In genomic region chr12:12476836-12477531, GRCh38 we compare ENCODE assay signal across 17 cellular contexts.
DNase-seq lines count a peak whose midpoint lies in the region; ATAC-seq and TF ChIP-seq lines count a peak whose summit lies in the region.
"Had no signal": no experiment of that assay in that cellular context is flagged by ENCODE, and none has a peak within 500 bp of the region (broad histone marks: within the 10 kb centered on the region; RNA-seq: fewer than 3 reads in every experiment).

No MANE protein-coding gene starts in this region.

- TF ChIP-seq CTCF in upper lobe of right lung (IDR thresholded peaks at IDR 0.05) (no peak), vagina (IDR thresholded peaks at IDR 0.05) (no peak)

- H3K4me1 ChIP-seq in upper lobe of right lung = no peaks in the 10 kb centered on the region
- no peaks in the 10 kb centered on the region for H3K4me1 ChIP-seq in vagina
- H3K4me1 ChIP-seq: sigmoid colon, testis had no signal

- H3K27ac ChIP-seq in caudate nucleus (ENCODE audit: low read depth, low read length) (peak overlapping the region; percentile 90), upper lobe of right lung (no peak overlapping the region), vagina (no peak overlapping the region)
- H3K27ac ChIP-seq: coronary artery, neutrophil, sigmoid colon, testis had no signal

- H3K36me3 ChIP-seq in upper lobe of right lung = peaks cover 47% of the 10 kb centered on the region
- H3K36me3 ChIP-seq in vagina = peaks cover 0 to 34% of the 10 kb centered on the region in 2 donors

- H3K27me3 ChIP-seq in upper lobe of right lung (no peaks in the 10 kb centered on the region), vagina (no peaks in the 10 kb centered on the region)
- H3K27me3 ChIP-seq: neutrophil, sigmoid colon, testis had no signal

- DNase-seq in stimulated activated naive CD8-positive, alpha-beta T cell treated with anti-CD3 and anti-CD28 coated beads, Interleukin-15, Interleukin-2, amounts not matched to agents 100 U/mL and 50 U/mL, for 24 hours = no peak
- DNase-seq in caudate nucleus (lab: John Stamatoyannopoulos, UW) = peak in 59 of 61 donors; percentile 8 to 90 (median 71)
- DNase-seq in middle frontal gyrus (ENCODE audit: extremely low spot score, low spot score) = peak; percentile 70
- no peak for DNase-seq in upper lobe of right lung
- no peak for DNase-seq in NCI-H526 (lab: John Stamatoyannopoulos, UW)
- no peak for DNase-seq in vagina (ENCODE audit: extremely low spot score in 2 of 2)
- DNase-seq: aorta; mesenchymal stem cell; NCI-H1694; NCI-H226; sigmoid colon; stimulated activated CD4-positive, alpha-beta T cell treated with anti-CD3 and anti-CD28 coated beads, Interleukin-1b, Interleukin-23, amount 100 ng/mL, for 48 hours; testis had no signal

- H3K36me3 Mint-ChIP-seq in stimulated activated naive CD8-positive, alpha-beta T cell treated with anti-CD3 and anti-CD28 coated beads, Interleukin-15, Interleukin-2, amounts not matched to agents 100 ng/mL and 50 ng/mL, for 24 hours (ENCODE audit: low read depth) = peaks cover 70% of the 10 kb centered on the region

- TF ChIP-seq POLR2A in vagina (IDR thresholded peaks at IDR 0.05) = no peak

- no peaks in the 10 kb centered on the region for H3K9me3 ChIP-seq in upper lobe of right lung
- no peaks in the 10 kb centered on the region for H3K9me3 ChIP-seq in vagina
- H3K9me3 ChIP-seq: neutrophil, sigmoid colon, testis had no signal

- H3K27ac Mint-ChIP-seq in stimulated activated naive CD8-positive, alpha-beta T cell treated with anti-CD3 and anti-CD28 coated beads, Interleukin-15, Interleukin-2, amounts not matched to agents 100 ng/mL and 50 ng/mL, for 24 hours = peak overlapping the region; percentile 100

- no peak for ATAC-seq in stimulated activated naive CD8-positive, alpha-beta T cell treated with anti-CD3 and anti-CD28 coated beads, Interleukin-15, Interleukin-2, amounts not matched to agents 100 U/mL and 50 U/mL, for 24 hours
- ATAC-seq in upper lobe of right lung (peak; percentile 25), GM18511 (IDR thresholded peaks at IDR 0.05; ENCODE audit: unreplicated experiment) (no peak)

- H3K4me1 Mint-ChIP-seq in stimulated activated naive CD8-positive, alpha-beta T cell treated with anti-CD3 and anti-CD28 coated beads, Interleukin-15, Interleukin-2, amounts not matched to agents 100 ng/mL and 50 ng/mL, for 24 hours (ENCODE audit: low read depth) = peaks cover 79% of the 10 kb centered on the region

- no peak overlapping the region for H3K4me3 Mint-ChIP-seq in stimulated activated naive CD8-positive, alpha-beta T cell treated with anti-CD3 and anti-CD28 coated beads, Interleukin-15, Interleukin-2, amounts not matched to agents 100 ng/mL and 50 ng/mL, for 24 hours

- H3K4me3 ChIP-seq in upper lobe of right lung (no peak overlapping the region), vagina (no peak overlapping the region)
- H3K4me3 ChIP-seq: coronary artery, sigmoid colon, testis had no signal

- intact Hi-C loops in upper lobe of right lung (cut with DNase I) = no loop called here
- intact Hi-C loops in vagina (cut with DNase I) = no loop called here

- no peaks in the 10 kb centered on the region for H3K27me3 Mint-ChIP-seq in stimulated activated naive CD8-positive, alpha-beta T cell treated with anti-CD3 and anti-CD28 coated beads, Interleukin-15, Interleukin-2, amounts not matched to agents 100 ng/mL and 50 ng/mL, for 24 hours

- no peaks in the 10 kb centered on the region for H3K9me3 Mint-ChIP-seq in stimulated activated naive CD8-positive, alpha-beta T cell treated with anti-CD3 and anti-CD28 coated beads, Interleukin-15, Interleukin-2, amounts not matched to agents 100 ng/mL and 50 ng/mL, for 24 hours

Comparison
In these comparisons a context has a peak if more than half of its experiments do, and no peak if none do; other contexts are left out.
1. DNase-seq: peak in caudate nucleus (59 of 61) and middle frontal gyrus (single experiment); none in stimulated activated naive CD8-positive, alpha-beta T cell treated with anti-CD3 and anti-CD28 coated beads, Interleukin-15, Interleukin-2, amounts not matched to agents 100 U/mL and 50 U/mL, for 24 hours (single experiment), upper lobe of right lung (single experiment), NCI-H526 (0 of 2) and vagina (0 of 2).